ENCODE assay signal across 8 cellular contexts in the genomic region with DNA sequence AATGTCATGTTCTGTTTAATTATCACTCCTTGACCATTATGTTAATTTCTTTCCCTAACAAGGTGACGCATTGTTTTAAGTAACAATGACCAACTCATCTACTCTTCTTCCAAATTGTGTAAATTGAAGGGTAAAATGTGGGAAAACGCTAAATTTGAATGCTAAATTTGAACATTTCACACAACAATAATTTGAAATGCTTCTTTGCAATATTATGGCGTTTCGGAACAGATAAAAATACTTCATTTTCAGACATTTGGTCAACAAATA. TPM values are rescaled to one million over a fixed set of nuclear protein-coding genes. Genes with fewer than 3 reads are reported as not detected.
DNase-seq lines count a peak whose midpoint lies in the region; ATAC-seq and TF ChIP-seq lines count a peak whose summit lies in the region.

No MANE protein-coding gene starts in this region.

- H3K4me1 Mint-ChIP-seq in activated CD4-positive, alpha-beta T cell treated with anti-CD3 and anti-CD28 coated beads, Interleukin-2, amount 10 ng/mL, durations not matched to agents 7 days and 5 days: peaks cover 9% of the 10 kb centered on the region

- H3K4me1 ChIP-seq in adipocyte (ENCODE audit: control insufficient read depth, insufficient read depth, low read length): peaks cover 10% of the 10 kb centered on the region
- H3K4me1 ChIP-seq in left lung: peaks cover 4 to 21% of the 10 kb centered on the region in 2 donors
- H3K4me1 ChIP-seq in thymus (ENCODE audit: control insufficient read depth, insufficient read depth, low read length): peaks cover 7% of the 10 kb centered on the region

- POLR2A ChIA-PET in activated CD4-positive, alpha-beta T cell treated with anti-CD3 and anti-CD28 coated beads, Interleukin-2, amount 10 ng/mL, durations not matched to agents 7 days and 5 days (lab: Charles Lee): interaction anchor here (1.0 kb wide), 1 partner anchor 83 kb away, joined by 4 read pairs; no protein-coding TSS in a partner anchor

- peak overlapping the region; percentile 81 for H3K4me3 Mint-ChIP-seq in activated CD4-positive, alpha-beta T cell treated with anti-CD3 and anti-CD28 coated beads, Interleukin-2, amount 10 ng/mL, durations not matched to agents 7 days and 5 days

- H3K9ac ChIP-seq in adipocyte (ENCODE audit: low read length): peak overlapping the region; percentile 93

- no peak for TF ChIP-seq CTCF in left lung (IDR thresholded peaks at IDR 0.05)

- intact Hi-C loops in left lung (cut with DNase I): no loop called here

- no peaks in the 10 kb centered on the region for H3K27me3 Mint-ChIP-seq in activated CD4-positive, alpha-beta T cell treated with anti-CD3 and anti-CD28 coated beads, Interleukin-2, amount 10 ng/mL, durations not matched to agents 7 days and 5 days

- peak overlapping the region; percentile 81 for H3K4me3 ChIP-seq in adipocyte (ENCODE audit: low read length)
- H3K4me3 ChIP-seq in left lung: peak overlapping the region; percentile 86 to 95
- peak overlapping the region; percentile 92 for H3K4me3 ChIP-seq in thymus (ENCODE audit: low read length)

- H3K36me3 ChIP-seq in adipocyte (ENCODE audit: control insufficient read depth, insufficient read depth, low read length, severe bottlenecking): no peaks in the 10 kb centered on the region
- H3K36me3 ChIP-seq in left lung: no peaks in the 10 kb centered on the region
- no peaks in the 10 kb centered on the region for H3K36me3 ChIP-seq in thymus (ENCODE audit: control insufficient read depth, insufficient read depth)

- no peak for DNase-seq in activated CD4-positive, alpha-beta T cell treated with anti-CD3 and anti-CD28 coated beads, Interleukin-2, amount 10 ng/mL, durations not matched to agents 7 days and 5 days
- no peak for DNase-seq in activated CD4-positive, alpha-beta T cell treated with anti-CD3 and anti-CD28 coated beads, Interleukin-2, amount 50 U/mL, for 1 hour
- DNase-seq in adipocyte (ENCODE audit: low read depth): no peak
- DNase-seq in left lung: no peak
- no peak for DNase-seq in NK-92 treated with Interleukin-12 subunit alpha and Interleukin-12 subunit beta, amount 100 ng/mL, for 24 hours (lab: John Stamatoyannopoulos, UW)
- DNase-seq in NCI-H1694 treated with DMSO at 0.1 percent for 48 hours (lab: John Stamatoyannopoulos, UW): no peak
- no peak for DNase-seq in NCI-H2107 (lab: John Stamatoyannopoulos, UW)

- H3K9me3 ChIP-seq in adipocyte (ENCODE audit: control insufficient read depth, low read length) (no peaks in the 10 kb centered on the region), left lung (no peaks in the 10 kb centered on the region), thymus (ENCODE audit: control insufficient read depth) (no peaks in the 10 kb centered on the region)

- ATAC-seq in left lung: no peak

- CTCF ChIA-PET in activated CD4-positive, alpha-beta T cell treated with anti-CD3 and anti-CD28 coated beads, Interleukin-2, amount 10 ng/mL, durations not matched to agents 7 days and 5 days (lab: Charles Lee): no interaction called here

- H3K27me3 ChIP-seq in adipocyte (replicated peaks; ENCODE audit: control insufficient read depth, insufficient read depth, low read length): no peaks in the 10 kb centered on the region
- H3K27me3 ChIP-seq in left lung: no peaks in the 10 kb centered on the region
- H3K27me3 ChIP-seq in thymus (ENCODE audit: control insufficient read depth, insufficient read depth): no peaks in the 10 kb centered on the region

- H3K36me3 Mint-ChIP-seq in activated CD4-positive, alpha-beta T cell treated with anti-CD3 and anti-CD28 coated beads, Interleukin-2, amount 10 ng/mL, durations not matched to agents 7 days and 5 days (ENCODE audit: low read depth): no peaks in the 10 kb centered on the region

- H3K27ac ChIP-seq in left lung (peak overlapping the region; percentile 100), thymus (ENCODE audit: low read depth) (no peak overlapping the region)

- WGBS in thymus: 44% methylated on average over 4 of the region's 4 CpGs

- H3K27ac Mint-ChIP-seq in activated CD4-positive, alpha-beta T cell treated with anti-CD3 and anti-CD28 coated beads, Interleukin-2, amount 10 ng/mL, durations not matched to agents 7 days and 5 days: peak overlapping the region; percentile 91

- H3K9me3 Mint-ChIP-seq in activated CD4-positive, alpha-beta T cell treated with anti-CD3 and anti-CD28 coated beads, Interleukin-2, amount 10 ng/mL, durations not matched to agents 7 days and 5 days: peaks cover 5% of the 10 kb centered on the region

RNA-seq across cellular contexts. Expression of a gene that starts 29.2 kb away (rescaled TPM):
- 10 to 100 TPM; 66.7 to 74.0 TPM for total RNA-seq in activated CD4-positive, alpha-beta T cell treated with anti-CD3 and anti-CD28 coated beads, Interleukin-2, amount 10 ng/mL, durations not matched to agents 7 days and 5 days
- total RNA-seq in left lung: 10 to 100 TPM; 67.8 to 91.4 TPM
- 14.4 TPM for polyA plus RNA-seq in thymus
